Comparison of ENCODE assay signal across 15 cellular contexts in the genomic region with DNA sequence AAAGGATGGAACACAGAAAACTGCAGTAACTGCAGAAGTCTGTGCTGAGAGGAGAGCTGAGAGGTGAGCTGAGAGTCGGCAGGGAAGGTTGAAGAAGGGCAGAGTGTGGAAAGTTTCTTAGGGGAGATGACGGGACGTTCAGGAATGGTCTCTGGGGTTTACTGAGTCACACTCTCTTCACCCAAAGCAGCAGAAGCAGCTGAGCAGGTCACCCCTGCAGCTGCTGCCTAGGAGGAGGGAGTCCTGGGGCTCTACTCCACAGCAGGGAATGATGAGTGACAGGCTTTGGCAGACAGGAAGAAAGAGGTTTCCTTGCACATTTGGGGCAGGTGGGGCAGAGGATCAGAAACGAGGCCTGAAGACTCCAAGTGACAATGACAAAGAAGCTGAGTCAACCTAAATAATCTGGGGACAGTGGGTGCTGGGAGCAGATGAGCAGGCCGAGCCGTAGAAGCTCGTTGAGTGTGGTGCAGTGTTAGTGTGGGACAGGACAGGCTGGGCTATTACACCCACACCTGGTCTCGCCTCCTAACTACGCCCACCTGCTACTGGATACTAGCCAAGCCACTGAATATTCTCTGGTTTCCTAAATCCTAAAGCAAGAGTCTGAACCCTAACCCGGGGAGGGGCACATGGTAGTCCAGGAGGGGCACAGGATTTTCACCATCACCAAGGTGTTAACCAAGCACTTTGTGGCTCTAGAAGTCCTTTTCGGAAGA. TPM values are rescaled to one million over a fixed set of nuclear protein-coding genes. Genes with fewer than 3 reads are reported as not detected.
DNase-seq lines count a peak whose midpoint lies in the region; ATAC-seq and TF ChIP-seq lines count a peak whose summit lies in the region.
"Had no signal": no experiment of that assay in that cellular context is flagged by ENCODE, and none has a peak within 500 bp of the region (broad histone marks: within the 10 kb centered on the region; RNA-seq: fewer than 3 reads in every experiment).

No MANE protein-coding gene starts in this region.

- H3K27ac ChIP-seq in AG04450 (ENCODE audit: low read depth, low read length), result no peak overlapping the region
- H3K27ac ChIP-seq in ovary, result no peak overlapping the region

- DNase-seq in AG04450 (ENCODE audit: low read depth, low spot score), result peak; percentile 37
- DNase-seq in HCEC 1CT, result peak; percentile 87
- DNase-seq in amniotic epithelial cell (ENCODE audit: low read depth), result peak; percentile 82
- DNase-seq in kidney epithelial cell (ENCODE audit: low read depth), result peak; percentile 5
- no peak for DNase-seq in mucosa of descending colon
- DNase-seq in ovary, result no peak
- DNase-seq in activated CD4-positive, CD25-positive, alpha-beta regulatory T cell (lab: John Stamatoyannopoulos, UW), result no peak
- no peak for DNase-seq in stimulated activated CD4-positive, alpha-beta T cell treated with anti-CD3 and anti-CD28 coated beads, Interleukin-15, amount 100 ng/mL, for 24 hours
- DNase-seq: activated CD4-positive, alpha-beta T cell treated with anti-CD3 and anti-CD28 coated beads, Interleukin-2, amount 50 U/mL, for 1 hour; NCI-H1694 treated with DMSO at 0.1 percent for 48 hours; stimulated activated CD4-positive, alpha-beta T cell treated with anti-CD3 and anti-CD28 coated beads, Interleukin-2, amount 100 ng/mL, for 48 hours; stimulated activated naive CD4-positive, alpha-beta T cell had no signal

- CTCF ChIA-PET in AG04450 (lab: Charles Lee), result interaction anchor here (1.1 to 1.4 kb wide), 2 partner anchors 18 to 64 kb away, joined by 3 to 4 read pairs; no protein-coding TSS in a partner anchor

- H3K4me3 ChIP-seq in AG04450 (ENCODE audit: low read depth, low read length) (no peak overlapping the region), kidney epithelial cell (ENCODE audit: low read depth, low read length) (no peak overlapping the region), mucosa of descending colon (no peak overlapping the region), ovary (no peak overlapping the region)

- TF ChIP-seq CTCF in AG04450 (IDR thresholded peaks at IDR 0.05; ENCODE audit: low read depth, low read length), result no peak
- TF ChIP-seq CTCF in kidney epithelial cell (IDR thresholded peaks at IDR 0.05; ENCODE audit: insufficient read depth, low read length, poor library complexity, severe bottlenecking), result no peak
- no peak for TF ChIP-seq CTCF in mucosa of descending colon (IDR thresholded peaks at IDR 0.05)
- TF ChIP-seq CTCF in ovary (IDR thresholded peaks at IDR 0.05), result no peak

- no peaks in the 10 kb centered on the region for H3K4me1 ChIP-seq in mucosa of descending colon (ENCODE audit: low read depth)
- no peaks in the 10 kb centered on the region for H3K4me1 ChIP-seq in ovary (ENCODE audit: insufficient read depth)

- H3K36me3 ChIP-seq in kidney epithelial cell (ENCODE audit: control insufficient read depth, insufficient read depth, low read length), result no peaks in the 10 kb centered on the region
- H3K36me3 ChIP-seq in mucosa of descending colon (ENCODE audit: low read depth), result no peaks in the 10 kb centered on the region
- H3K36me3 ChIP-seq in ovary, result no peaks in the 10 kb centered on the region

- intact Hi-C loops in mucosa of descending colon (cut with DNase I, micrococcal nuclease), result no loop called here
- intact Hi-C loops in ovary (cut with DNase I), result no loop called here

- H3K9me3 ChIP-seq in AG04450 (ENCODE audit: control insufficient read depth, insufficient read depth, low read length) (no peaks in the 10 kb centered on the region), mucosa of descending colon (no peaks in the 10 kb centered on the region), ovary (no peaks in the 10 kb centered on the region)

- 91 to 95% (median 94%) methylated on average over 11 of the region's 11 CpGs for WGBS in ovary, 3 donors

- H3K27me3 ChIP-seq in AG04450 (ENCODE audit: control insufficient read depth, insufficient read depth, low read length) (no peaks in the 10 kb centered on the region), kidney epithelial cell (ENCODE audit: control insufficient read depth, insufficient read depth, low read length) (no peaks in the 10 kb centered on the region), ovary (no peaks in the 10 kb centered on the region)

- TF ChIP-seq EP300 in ovary (IDR thresholded peaks at IDR 0.05), result no peak

- TF ChIP-seq POLR2A in ovary (IDR thresholded peaks at IDR 0.05), result no peak

- ATAC-seq in mucosa of descending colon, result no peak
- ATAC-seq: esophagus mucosa had no signal

- POLR2A ChIA-PET in AG04450 (lab: Yijun Ruan, JAX), result no interaction called here

RNA-seq across cellular contexts. Expression of gene BEND7, which starts 24.9 kb away (rescaled TPM):
- polyA plus RNA-seq in AG04450 (2011; rRNA removed) (2.1 TPM in 2 replicates), ovary (10 to 100 TPM in 1 of 2 donors, 1 to 10 TPM in 1; 9.9 to 22.6 TPM)
- polyA minus RNA-seq in AG04450 (2011; rRNA and poly(A)+ RNA removed), result 1.1 and 1.2 TPM in 2 replicates
- total RNA-seq in kidney epithelial cell (26.2 and 31.5 TPM in 2 replicates), mucosa of descending colon (10 to 100 TPM; 17.1 to 33.4 (median 28.7) TPM), ovary (10 to 100 TPM; 14.4 to 34.7 (median 19.8) TPM)
- total RNA-seq: activated T-helper 2 cell treated with anti-CD3 and anti-CD28 coated beads, Interferon-gamma antibody, Interleukin-2, Interleukin-4, amounts not matched to agents 10 μg/mL and 5 μg/mL and 100 μg/mL, durations not matched to agents 14 hours and 24 hours and 36 hours had no signal
- polyA plus RNA-seq: IgD-negative memory B cell had no signal

Comparison
In these comparisons a context has a peak if more than half of its experiments do, and no peak if none do; other contexts are left out.
1. DNase-seq: peak in AG04450 (single experiment), HCEC 1CT (single experiment), amniotic epithelial cell (single experiment) and kidney epithelial cell (single experiment); none in mucosa of descending colon (0 of 3), ovary (0 of 5), activated CD4-positive, CD25-positive, alpha-beta regulatory T cell (0 of 4) and stimulated activated CD4-positive, alpha-beta T cell treated with anti-CD3 and anti-CD28 coated beads, Interleukin-15, amount 100 ng/mL, for 24 hours (single experiment).